1 cellular context compared by ENCODE assay signal in the genomic region with DNA sequence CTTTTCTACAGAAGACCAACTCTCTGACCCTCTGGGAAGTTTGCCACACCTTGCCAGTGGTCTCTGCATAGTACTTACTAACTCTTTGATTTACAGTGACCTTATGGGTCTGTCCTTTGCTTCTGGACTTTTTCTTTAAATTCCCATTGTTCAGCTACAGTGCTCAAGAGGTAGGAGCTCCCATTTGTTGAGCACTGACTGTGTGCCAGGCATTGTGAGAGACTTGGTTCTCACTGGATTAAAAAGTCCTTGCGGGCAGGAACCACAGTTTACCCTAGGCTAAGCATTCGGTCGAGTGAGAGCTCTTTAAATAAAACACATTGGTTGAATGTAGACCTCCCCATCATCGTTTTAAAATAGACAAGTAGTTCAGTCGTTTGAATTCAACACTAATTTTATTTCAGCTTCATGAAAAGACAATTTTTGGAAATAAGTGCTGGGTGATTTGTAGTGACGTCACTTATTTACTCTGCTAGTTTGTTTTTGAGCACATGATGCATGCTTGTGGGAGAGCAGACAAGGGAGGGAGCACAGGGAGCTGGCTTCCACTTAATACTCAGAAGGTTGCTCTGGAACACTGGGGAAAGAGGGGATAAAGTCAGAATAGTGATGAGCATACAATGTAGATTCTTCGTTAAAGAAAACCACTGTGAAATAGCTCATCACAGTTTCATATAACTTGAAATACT.
TF ChIP-seq lines count a peak whose summit lies in the region.

No MANE protein-coding gene starts in this region.

TF ChIP-seq in A549, 52 proteins besides CTCF, POLR2A, EP300 and RAD21:
- TF ChIP-seq KDM1A (IDR thresholded peaks at IDR 0.05; ENCODE audit: low read depth) (no peak), FOSL2 (IDR thresholded peaks at IDR 0.05) (no peak), FOSL2 (CRISPR knock-in tag; IDR thresholded peaks at IDR 0.05) (0 out of 2 replicates have a peak, but pooled peaks have one; percentile 4)
TF ChIP-seq in A549: peak in this region for 1.
